In genomic region chr5:94573349-94573748, GRCh38 we compare ENCODE assay signal across 6 cellular contexts. TPM values are rescaled to one million over a fixed set of nuclear protein-coding genes. Genes with fewer than 3 reads are reported as not detected.
DNase-seq lines count a peak whose midpoint lies in the region; ATAC-seq, FAIRE-seq and TF ChIP-seq lines count a peak whose summit lies in the region.
"Not testable (repeated sequence)": the region's sequence is repeated elsewhere in the genome, so short reads cannot be mapped to it uniquely, and the experiment has no call there.

No MANE protein-coding gene starts in this region.

- not testable (repeated sequence) for H2BK12ac ChIP-seq in H1 (ENCODE audit: low read depth, low read length)

- H4K5ac ChIP-seq in H1 (ENCODE audit: insufficient read length, low read depth, low read length) = not testable (repeated sequence)

- H3K14ac ChIP-seq in H1 (ENCODE audit: insufficient read length) = not testable (repeated sequence)

- H4K91ac ChIP-seq in H1 (replicated peaks; ENCODE audit: insufficient read length, low read length) = not testable (repeated sequence)

- H3K27me3 Mint-ChIP-seq in activated T-cell treated with anti-CD3 and anti-CD28 coated beads, Interleukin-2, amount 50 U/mL, for 72 hours (ENCODE audit: low read depth); immature natural killer cell (ENCODE audit: low read depth in 3 of 3): not testable (repeated sequence)

- TF ChIP-seq CTCF in H1 (IDR thresholded peaks at IDR 0.05; ENCODE audit: control extremely low read depth in 1 of 3, insufficient read depth in 1 of 3, low read depth in 1 of 3, low read length in 3 of 3) = not testable (repeated sequence)

- peak overlapping the region; percentile 47 for H3K27ac Mint-ChIP-seq in activated T-cell treated with anti-CD3 and anti-CD28 coated beads, Interleukin-2, amount 50 U/mL, for 72 hours
- peak overlapping the region in 4 of 6 donors; percentile 3 to 51 (median 26) for H3K27ac Mint-ChIP-seq in immature natural killer cell

- H4K8ac ChIP-seq in H1 (ENCODE audit: extremely low read depth, insufficient read depth, low read length) = not testable (repeated sequence)

- H3K9me3 ChIP-seq in HUES48 (ENCODE audit: control insufficient read depth, insufficient read depth, low read length); NT2/D1 (ENCODE audit: insufficient read depth, low read length); H1 (ENCODE audit: insufficient read depth in 2 of 2, low read depth in 1 of 2, low read length in 1 of 2): not testable (repeated sequence)

- H2BK20ac ChIP-seq in H1 (ENCODE audit: low read length) = not testable (repeated sequence)

- not testable (repeated sequence) for TF ChIP-seq RAD21 in H1 (IDR thresholded peaks at IDR 0.05 in 1 of 2, conservative IDR thresholded peaks at IDR 0.05 in 1 of 2; ENCODE audit: low read depth in 2 of 2, low read length in 2 of 2)

- DNase-seq in ELF-1 (ENCODE audit: low read depth, low spot score) (peak; percentile 46), NT2/D1 (ENCODE audit: low read depth, low spot score) (peak; percentile 11), H1 (ENCODE audit: low read depth in 1 of 2, low spot score in 2 of 2) (peak in 1 of 2 experiments; percentile 10), immature natural killer cell (peak in 2 of 3 donors; percentile 22)
- DNase-seq in activated T-cell treated with anti-CD3 and anti-CD28 coated beads, Interleukin-2, amount 50 U/mL, for 72 hours = not testable (repeated sequence)

- not testable (repeated sequence) for ATAC-seq in activated T-cell treated with anti-CD3 and anti-CD28 coated beads, Interleukin-2, amount 50 U/mL, for 72 hours (replicated peaks in 1 of 2)

- not testable (repeated sequence) for H4K20me1 ChIP-seq in H1 (replicated peaks in 1 of 2; ENCODE audit: control insufficient read depth in 1 of 2, insufficient read depth in 2 of 2, low read length in 2 of 2)

- H3K23ac ChIP-seq in H1 (ENCODE audit: insufficient read length) = not testable (repeated sequence)

- H3K4me1 ChIP-seq in HUES48 (ENCODE audit: control insufficient read depth, insufficient read depth, low read length); NT2/D1 (ENCODE audit: insufficient read depth, insufficient read length); H1 (replicated peaks in 1 of 4; ENCODE audit: control insufficient read depth in 3 of 4, insufficient read depth in 4 of 4, low read length in 3 of 4): not testable (repeated sequence)

- not testable (repeated sequence) for H3K18ac ChIP-seq in H1 (ENCODE audit: extremely low read depth, low read length)

- not testable (repeated sequence) for H3K36me3 Mint-ChIP-seq in activated T-cell treated with anti-CD3 and anti-CD28 coated beads, Interleukin-2, amount 50 U/mL, for 72 hours (ENCODE audit: insufficient read depth in 2 of 2); immature natural killer cell

- not testable (repeated sequence) for H2BK15ac ChIP-seq in H1 (ENCODE audit: low read length)

- not testable (repeated sequence) for H3K79me1 ChIP-seq in H1 (ENCODE audit: low read depth, low read length)

- CTCF ChIA-PET in H1 (lab: Charles Lee; ENCODE audit: partially characterized antibody) = interaction anchor here (0.9 to 1.2 kb wide), 2 partner anchors 10 to 219 kb away, joined by 4 read pairs; no protein-coding TSS in a partner anchor

- H3K4me1 Mint-ChIP-seq in activated T-cell treated with anti-CD3 and anti-CD28 coated beads, Interleukin-2, amount 50 U/mL, for 72 hours (ENCODE audit: low read depth) = peaks cover 23% of the 10 kb centered on the region
- H3K4me1 Mint-ChIP-seq in immature natural killer cell = peaks cover 41 to 47% of the 10 kb centered on the region in 2 donors

- H3K56ac ChIP-seq in H1 (replicated peaks; ENCODE audit: insufficient read length, low read depth, low read length) = not testable (repeated sequence)

- not testable (repeated sequence) for H3K27me3 ChIP-seq in HUES48 (ENCODE audit: control insufficient read depth, insufficient read depth, low read length); NT2/D1 (ENCODE audit: insufficient read depth, insufficient read length); H1 (replicated peaks in 1 of 4; ENCODE audit: control insufficient read depth in 3 of 4, extremely low read depth in 1 of 4, insufficient read depth in 3 of 4, low read length in 3 of 4)

- not testable (repeated sequence) for H3K36me3 ChIP-seq in HUES48 (ENCODE audit: control insufficient read depth, insufficient read depth, low read length); NT2/D1 (ENCODE audit: insufficient read depth, insufficient read length, low read length); H1 (ENCODE audit: control insufficient read depth in 2 of 4, insufficient read depth in 4 of 4, low read length in 3 of 4)

- not testable (repeated sequence) for H3K4me3 Mint-ChIP-seq in activated T-cell treated with anti-CD3 and anti-CD28 coated beads, Interleukin-2, amount 50 U/mL, for 72 hours; immature natural killer cell

- not testable (repeated sequence) for H2BK120ac ChIP-seq in H1 (replicated peaks; ENCODE audit: low read depth, low read length)

- not testable (repeated sequence) for H3K4me3 ChIP-seq in HUES48 (ENCODE audit: low read depth, low read length); NT2/D1 (ENCODE audit: insufficient read length, low read depth); H1 (ENCODE audit: extremely low read depth in 1 of 4, insufficient read depth in 2 of 4, low read depth in 3 of 4, low read length in 4 of 4)

- H3K79me2 ChIP-seq in H1 (ENCODE audit: control insufficient read depth in 1 of 2, insufficient read depth in 2 of 2, low read length in 2 of 2) = not testable (repeated sequence)

- H3K4me2 ChIP-seq in H1 (ENCODE audit: insufficient read depth in 1 of 2, low read depth in 2 of 2, low read length in 2 of 2) = not testable (repeated sequence)

- not testable (repeated sequence) for H3K9me3 Mint-ChIP-seq in activated T-cell treated with anti-CD3 and anti-CD28 coated beads, Interleukin-2, amount 50 U/mL, for 72 hours; immature natural killer cell

- not testable (repeated sequence) for H3K9ac ChIP-seq in HUES48 (ENCODE audit: low read depth, low read length); NT2/D1 (ENCODE audit: insufficient read length, low read depth); H1 (replicated peaks in 1 of 4; ENCODE audit: extremely low read depth in 1 of 4, low read depth in 3 of 4, low read length in 3 of 4)

- H3K4ac ChIP-seq in H1 (replicated peaks; ENCODE audit: insufficient read length, low read depth, low read length) = not testable (repeated sequence)

- TF ChIP-seq EP300 in H1 (IDR thresholded peaks at IDR 0.05; ENCODE audit: borderline replicate concordance in 1 of 2, low read depth in 2 of 2, low read length in 2 of 2) = not testable (repeated sequence)

- H3K23me2 ChIP-seq in H1 (ENCODE audit: low read depth, low read length) = not testable (repeated sequence)

- H2AK5ac ChIP-seq in H1 (ENCODE audit: low read depth, low read length) = not testable (repeated sequence)

- H3K27ac ChIP-seq in HUES48 (ENCODE audit: low read depth, low read length) = peak overlapping the region; percentile 86
- not testable (repeated sequence) for H3K27ac ChIP-seq in H1 (ENCODE audit: low read depth, low read length)

- FAIRE-seq in H1 (lab: Jason Lieb, UNC) = not testable (repeated sequence)

- TF ChIP-seq POLR2A in H1 (IDR thresholded peaks at IDR 0.05; ENCODE audit: control extremely low read depth in 1 of 2, low read depth in 2 of 2, low read length in 2 of 2) = not testable (repeated sequence)

- WGBS in H1 (ENCODE audit: extremely low coverage in 1 of 2, insufficient coverage in 1 of 2, insufficient read length in 1 of 2, insufficient replicate concordance in 2 of 2, low coverage in 1 of 2, low lambda C conversion rate in 2 of 2, missing lambda C conversion rate in 1 of 2), 2 experiments = 36% methylated on average over 1 of the region's 1 CpG; no CpG with 5 or more reads in 1 of the 2 experiments

- POLR2A ChIA-PET in H1 (lab: Charles Lee; ENCODE audit: partially characterized antibody) = interaction anchor here (1.2 kb wide), 1 partner anchor 9 kb away, joined by 3 read pairs; no protein-coding TSS in a partner anchor

- H2BK5ac ChIP-seq in H1 (ENCODE audit: low read depth, low read length) = not testable (repeated sequence)

- not testable (repeated sequence) for H2AFZ ChIP-seq in H1 (ENCODE audit: low read length)

RNA-seq across cellular contexts. Expression of gene KIAA0825, which starts 45.1 kb away (rescaled TPM):
- total RNA-seq in activated T-cell treated with anti-CD3 and anti-CD28 coated beads, Interleukin-2, amount 50 U/mL, for 72 hours = 1 to 10 TPM; 1.0 to 1.1 TPM
- total RNA-seq in H1 (2021; fragmentation: NEBNext Ultra II Directional; extraction: Animal tissue kit (Norgen Biotek cat#: 25700)) = 0.98 and 1.0 TPM in 2 replicates
- polyA plus RNA-seq in H1 (2011; rRNA removed) (0.33 and 0.60 TPM in 2 replicates), immature natural killer cell (1 to 10 TPM in 1 of 3 donors, under 1 TPM in 2; 0.52 to 1.1 (median 0.58) TPM)
- polyA plus RNA-seq in H1 (2011; cell fraction: cytosol; rRNA removed) = 0.94 TPM
- polyA plus RNA-seq in H1 (2011; cell fraction: nucleus; rRNA removed) = 0.17 TPM
- 0.20 to 0.76 TPM (median 0.37 TPM) in 4 replicates for polyA plus RNA-seq in H1 (2012, experiment 1 of 2)
- polyA plus RNA-seq in H1 (2012, experiment 2 of 2) = 0.16 TPM
- 2.9 TPM for polyA plus RNA-seq in H1 (2013, experiment 1 of 2)
- polyA plus RNA-seq in H1 (2013, experiment 2 of 2) = 2.3 TPM
- polyA minus RNA-seq in H1 (2011; rRNA and poly(A)+ RNA removed) = 1.1 and 1.5 TPM in 2 replicates
- 0.73 TPM for polyA minus RNA-seq in H1 (2011; cell fraction: cytosol; rRNA and poly(A)+ RNA removed)
- 4.5 TPM for polyA minus RNA-seq in H1 (2011; cell fraction: nucleus; rRNA and poly(A)+ RNA removed)

RNA-seq across cellular contexts. Expression of gene SLF1, which starts 45.1 kb away (rescaled TPM):
- total RNA-seq in activated T-cell treated with anti-CD3 and anti-CD28 coated beads, Interleukin-2, amount 50 U/mL, for 72 hours = 10 to 100 TPM in 1 of 2 donors, 1 to 10 TPM in 1; 8.1 to 10.7 TPM
- total RNA-seq in H1 (2021; fragmentation: NEBNext Ultra II Directional; extraction: Animal tissue kit (Norgen Biotek cat#: 25700)) = 13.0 and 15.7 TPM in 2 replicates
- polyA plus RNA-seq in H1 (2011; rRNA removed) (2.3 and 4.8 TPM in 2 replicates), immature natural killer cell (1 to 10 TPM; 1.5 to 9.5 (median 8.4) TPM)
- 4.9 TPM for polyA plus RNA-seq in H1 (2011; cell fraction: cytosol; rRNA removed)
- polyA plus RNA-seq in H1 (2011; cell fraction: nucleus; rRNA removed) = 4.5 TPM
- polyA plus RNA-seq in H1 (2012, experiment 1 of 2) = 5.0 to 13.2 TPM (median 5.1 TPM) in 4 replicates
- polyA plus RNA-seq in H1 (2012, experiment 2 of 2) = 0.66 TPM
- 11.7 TPM for polyA plus RNA-seq in H1 (2013, experiment 1 of 2)
- polyA plus RNA-seq in H1 (2013, experiment 2 of 2) = 11.8 TPM
- 10.1 and 12.0 TPM in 2 replicates for polyA minus RNA-seq in H1 (2011; rRNA and poly(A)+ RNA removed)
- 10.1 TPM for polyA minus RNA-seq in H1 (2011; cell fraction: cytosol; rRNA and poly(A)+ RNA removed)
- polyA minus RNA-seq in H1 (2011; cell fraction: nucleus; rRNA and poly(A)+ RNA removed) = 17.2 TPM
